Comparison of ENCODE assay signal across 1 cellular context in the genomic region with DNA sequence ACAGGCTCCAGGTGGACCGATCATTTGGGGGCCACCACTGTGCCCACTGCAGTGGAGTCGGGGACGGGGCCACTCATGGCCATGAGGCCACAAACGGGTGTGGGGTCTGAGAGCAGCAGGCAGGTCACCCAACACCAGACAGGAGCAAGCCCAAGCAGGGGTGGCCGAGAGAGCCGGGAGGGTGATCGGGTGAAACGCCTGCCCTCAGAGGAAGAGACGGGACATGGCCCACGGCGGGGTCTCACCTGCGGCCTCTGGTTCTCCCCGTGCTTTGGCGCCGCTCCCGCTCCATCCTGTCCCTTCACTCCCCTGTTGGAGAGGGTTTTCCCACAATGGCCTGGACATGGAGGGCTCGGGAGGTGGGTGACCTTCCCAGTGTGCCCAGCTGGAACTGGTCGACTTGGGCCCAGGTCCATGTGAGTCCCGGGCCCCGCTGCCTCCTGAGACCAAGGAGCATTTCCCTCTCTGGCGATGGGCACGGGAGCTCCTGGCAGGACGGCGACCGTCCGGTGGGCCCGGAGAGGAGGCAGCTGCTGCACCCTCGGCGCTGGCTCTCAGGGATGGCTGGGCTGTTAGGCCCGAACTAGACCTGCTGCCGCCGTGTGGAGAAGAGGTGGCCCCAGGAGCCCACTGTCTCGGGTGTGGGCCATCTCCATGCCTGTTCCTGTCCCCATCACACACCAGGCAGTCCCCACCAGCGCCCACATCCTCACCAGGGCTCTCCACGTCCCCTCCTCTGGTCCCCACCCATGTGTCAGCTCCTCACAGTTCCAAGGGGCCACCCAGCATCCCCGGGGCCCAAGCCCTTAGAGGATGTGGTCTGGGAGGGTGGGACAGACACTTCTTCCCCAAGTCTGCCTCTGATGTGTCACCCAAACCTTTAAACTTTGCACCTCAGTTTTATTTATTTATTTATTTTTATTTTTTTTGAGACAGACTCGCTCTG.
TF ChIP-seq lines count a peak whose summit lies in the region.

No MANE protein-coding gene starts in this region.

TF ChIP-seq in H1, 55 proteins besides CTCF, POLR2A, EP300 and RAD21:
- TF ChIP-seq BCL11A (IDR thresholded peaks at IDR 0.05; ENCODE audit: low read depth in 2 of 2, low read length in 2 of 2), result no peak
- TF ChIP-seq TAF1 (IDR thresholded peaks at IDR 0.05; ENCODE audit: low read depth, low read length), result no peak
- no peak for TF ChIP-seq BACH1 (IDR thresholded peaks at IDR 0.05; ENCODE audit: low read length)
- no peak for TF ChIP-seq RNF2 (IDR thresholded peaks at IDR 0.05; ENCODE audit: borderline replicate concordance, low read depth, low read length, missing control alignments, poor library complexity, severe bottlenecking)
- no peak for TF ChIP-seq TEAD4 (IDR thresholded peaks at IDR 0.05; ENCODE audit: low read depth, low read length)
- no peak for TF ChIP-seq TCF12 (IDR thresholded peaks at IDR 0.05; ENCODE audit: low read depth, low read length)
